26 cellular contexts compared by ENCODE assay signal in genomic region chr10:124342821-124343170, GRCh38.
DNase-seq lines count a peak whose midpoint lies in the region; ATAC-seq and TF ChIP-seq lines count a peak whose summit lies in the region.
"Had no signal": no experiment of that assay in that cellular context is flagged by ENCODE, and none has a peak within 500 bp of the region (broad histone marks: within the 10 kb centered on the region; RNA-seq: fewer than 3 reads in every experiment).

No MANE protein-coding gene starts in this region.

- no peak overlapping the region for H3K4me3 Mint-ChIP-seq in CD8-positive, alpha-beta memory T cell
- H3K4me3 Mint-ChIP-seq: CD8-positive, alpha-beta T cell; HFFc6 had no signal

- CTCF ChIA-PET in RWPE1 (lab: Yijun Ruan, JAX) = interaction anchor here (0.9 kb wide), 1 partner anchor 197 kb away, joined by 4 read pairs; no protein-coding TSS in a partner anchor
- CTCF ChIA-PET in CD8-positive, alpha-beta memory T cell (lab: Charles Lee) = no interaction called here

- no peaks in the 10 kb centered on the region for H3K27me3 ChIP-seq in spleen (replicated peaks in 1 of 7)
- H3K27me3 ChIP-seq in CD8-positive, alpha-beta memory T cell (ENCODE audit: insufficient read depth, low read length, poor library complexity, severe bottlenecking) = no peaks in the 10 kb centered on the region

- no peak overlapping the region for H3K4me3 ChIP-seq in spleen
- H3K4me3 ChIP-seq in CD8-positive, alpha-beta memory T cell (ENCODE audit: low read length) = no peak overlapping the region
- H3K4me3 ChIP-seq: GM23248, HAP-1, K562 had no signal

- peaks cover 2 to 4% of the 10 kb centered on the region in 2 donors for H3K27me3 Mint-ChIP-seq in CD8-positive, alpha-beta memory T cell

- no peak for TF ChIP-seq POLR2A in spleen (IDR thresholded peaks at IDR 0.05)

- WGBS in spleen, 5 donors = 91 to 97% (median 93%) methylated on average over 4 to 5 of the region's 5 CpGs

- H3K36me3 ChIP-seq in spleen = no peaks in the 10 kb centered on the region
- H3K36me3 ChIP-seq in CD8-positive, alpha-beta memory T cell (ENCODE audit: insufficient read depth, low read length) = no peaks in the 10 kb centered on the region
- H3K36me3 ChIP-seq: HAP-1 had no signal

- TF ChIP-seq CTCF in RWPE1 (conservative IDR thresholded peaks at IDR 0.05; ENCODE audit: low read depth) (no peak), spleen (IDR thresholded peaks at IDR 0.05 in 8 of 11, conservative IDR thresholded peaks at IDR 0.05 in 3 of 11) (no peak)

- H3K27ac Mint-ChIP-seq in CD8-positive, alpha-beta memory T cell = no peak overlapping the region
- H3K27ac Mint-ChIP-seq: CD8-positive, alpha-beta T cell; HFFc6 had no signal

- no peaks in the 10 kb centered on the region for H3K36me3 Mint-ChIP-seq in CD8-positive, alpha-beta memory T cell
- H3K36me3 Mint-ChIP-seq: CD8-positive, alpha-beta T cell had no signal

- peak; percentile 25 for DNase-seq in activated effector memory CD4-positive, alpha-beta T cell treated with anti-CD3 and anti-CD28 coated beads, Interleukin-2, amount 50 U/mL, for 16 hours
- DNase-seq in activated effector memory CD4-positive, alpha-beta T cell treated with Interleukin-2 at 50 U/mL for 16 hours = no peak
- DNase-seq in RWPE1 (ENCODE audit: low spot score) (no peak), islet precursor cell (peak; percentile 29), spleen (peak; percentile 63), mesenteric fat pad (ENCODE audit: low spot score) (no peak)
- no peak for DNase-seq in CD8-positive, alpha-beta memory T cell
- DNase-seq: C1 segment of cervical spinal cord; Calu3; CD8-positive, alpha-beta T cell; DMS153; DND-41; GM23248; HFFc6; Kasumi-1; MV-4-11; NCI-H1105; NCI-H146; NCI-H2029; NCI-H446; NCI-H524 treated with DMSO at 0.1 percent for 48 hours; NCI-H774; SK-N-SH had no signal

- intact Hi-C loops in spleen (cut with DNase I; ENCODE audit: low total_unique reads) = no loop called here

- H3K4me1 ChIP-seq in spleen = peaks cover 0 to 21% (median 14%) of the 10 kb centered on the region in 6 donors
- no peaks in the 10 kb centered on the region for H3K4me1 ChIP-seq in CD8-positive, alpha-beta memory T cell (ENCODE audit: insufficient read depth, low read length)
- H3K4me1 ChIP-seq: HAP-1 had no signal

- H3K27ac ChIP-seq in RWPE1 (peak overlapping the region; percentile 89; the same call in 1 of the 2 replicates), spleen (no peak overlapping the region)
- no peak overlapping the region for H3K27ac ChIP-seq in CD8-positive, alpha-beta memory T cell (ENCODE audit: low read depth, low read length)
- H3K27ac ChIP-seq: GM23248 had no signal

- no peaks in the 10 kb centered on the region for H3K9me3 Mint-ChIP-seq in CD8-positive, alpha-beta memory T cell
- H3K9me3 Mint-ChIP-seq: CD8-positive, alpha-beta T cell had no signal

- no peaks in the 10 kb centered on the region for H3K9me3 ChIP-seq in spleen
- no peaks in the 10 kb centered on the region for H3K9me3 ChIP-seq in CD8-positive, alpha-beta memory T cell (ENCODE audit: low read length)
- H3K9me3 ChIP-seq: HAP-1, SK-N-SH had no signal

- peaks cover 0 to 8% (median 0%) of the 10 kb centered on the region in 3 donors for H3K4me1 Mint-ChIP-seq in CD8-positive, alpha-beta memory T cell

- ATAC-seq in GM21526 (IDR thresholded peaks at IDR 0.05; ENCODE audit: low FRiP score, unreplicated experiment) = no peak
- ATAC-seq: CD8-positive, alpha-beta T cell; K562 had no signal

- POLR2A ChIA-PET in RWPE1 (lab: Yijun Ruan, JAX; ENCODE audit: low non-redundant PET) = no interaction called here
- POLR2A ChIA-PET in CD8-positive, alpha-beta memory T cell (lab: Charles Lee) = no interaction called here

Comparison
In these comparisons a context has a peak if more than half of its experiments do, and no peak if none do; other contexts are left out.
1. DNase-seq: peak in activated effector memory CD4-positive, alpha-beta T cell treated with anti-CD3 and anti-CD28 coated beads, Interleukin-2, amount 50 U/mL, for 16 hours (single experiment), islet precursor cell (single experiment) and spleen (single experiment); none in activated effector memory CD4-positive, alpha-beta T cell treated with Interleukin-2 at 50 U/mL for 16 hours (single experiment), RWPE1 (single experiment), CD8-positive, alpha-beta memory T cell (0 of 5) and mesenteric fat pad (single experiment).